In the genomic region with DNA sequence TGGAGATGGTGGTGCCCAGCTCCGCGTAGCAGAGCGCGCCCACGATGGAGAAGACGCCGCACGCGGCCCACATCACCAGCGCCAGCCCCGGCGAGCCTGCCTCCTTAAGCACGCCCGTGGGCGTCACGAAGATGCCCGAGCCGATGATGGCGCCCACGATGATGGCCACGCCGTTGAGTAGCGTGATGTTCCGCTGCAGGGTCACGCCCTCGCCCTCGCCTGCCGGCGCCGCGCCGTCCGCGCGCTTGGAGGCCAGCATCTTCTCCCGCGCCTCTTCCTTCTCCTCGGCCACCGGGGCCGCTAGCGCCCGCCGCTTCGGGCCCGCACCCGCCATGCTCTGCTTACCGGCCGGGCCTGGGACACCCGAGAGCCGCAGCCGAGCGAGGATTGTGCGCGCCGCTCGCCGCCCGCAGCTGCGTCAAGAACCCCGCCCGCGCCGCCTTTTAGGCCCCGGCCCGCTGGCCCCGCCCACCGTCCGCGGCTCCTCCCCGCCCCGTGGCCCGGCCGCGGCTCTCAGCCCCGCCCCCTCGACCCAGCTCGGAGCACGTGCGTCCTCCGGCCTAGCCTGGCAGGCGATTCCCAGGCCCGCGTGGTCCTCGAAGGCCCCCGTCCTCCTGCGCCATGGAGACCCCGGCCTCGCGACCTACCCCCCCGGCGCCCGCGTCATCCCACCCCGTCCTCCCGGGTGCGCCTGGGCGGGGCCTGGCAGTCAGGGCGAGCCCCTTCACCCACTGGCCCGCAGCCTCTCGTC, we compare ENCODE assay signal across 1 cellular context.
A peak's percentile ranks its signal among the peaks of the same experiment; 100 is the strongest.
TF ChIP-seq lines count a peak whose summit lies in the region.
"Not testable (repeated sequence)": the region's sequence is repeated elsewhere in the genome, so short reads cannot be mapped to it uniquely, and the experiment has no call there.

No MANE protein-coding gene starts in this region.

TF ChIP-seq in K562, 482 proteins besides CTCF, POLR2A, EP300 and RAD21 (continued from another document):
- TF ChIP-seq, protein P1, sequence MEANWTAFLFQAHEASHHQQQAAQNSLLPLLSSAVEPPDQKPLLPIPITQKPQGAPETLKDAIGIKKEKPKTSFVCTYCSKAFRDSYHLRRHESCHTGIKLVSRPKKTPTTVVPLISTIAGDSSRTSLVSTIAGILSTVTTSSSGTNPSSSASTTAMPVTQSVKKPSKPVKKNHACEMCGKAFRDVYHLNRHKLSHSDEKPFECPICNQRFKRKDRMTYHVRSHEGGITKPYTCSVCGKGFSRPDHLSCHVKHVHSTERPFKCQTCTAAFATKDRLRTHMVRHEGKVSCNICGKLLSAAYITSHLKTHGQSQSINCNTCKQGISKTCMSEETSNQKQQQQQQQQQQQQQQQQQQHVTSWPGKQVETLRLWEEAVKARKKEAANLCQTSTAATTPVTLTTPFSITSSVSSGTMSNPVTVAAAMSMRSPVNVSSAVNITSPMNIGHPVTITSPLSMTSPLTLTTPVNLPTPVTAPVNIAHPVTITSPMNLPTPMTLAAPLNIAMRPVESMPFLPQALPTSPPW (CRISPR knock-in tag; IDR thresholded peaks at IDR 0.05): peak; percentile 79
- TF ChIP-seq ZFX (CRISPR knock-in tag; IDR thresholded peaks at IDR 0.05): peak; percentile 90
- TF ChIP-seq ZNF263 (CRISPR knock-in tag; IDR thresholded peaks at IDR 0.05; ENCODE audit: borderline replicate concordance): peak; percentile 40; the same call in 1 of the 2 replicates
- peak; percentile 79 for TF ChIP-seq RBBP5 (IDR thresholded peaks at IDR 0.05; ENCODE audit: borderline replicate concordance, insufficient read depth, low read length, poor library complexity, severe bottlenecking)
- TF ChIP-seq ATF1 (CRISPR knock-in tag; IDR thresholded peaks at IDR 0.05): 0 out of 2 replicates have a peak, but pooled peaks have one; percentile 17
- TF ChIP-seq ATF1 (tag; IDR thresholded peaks at IDR 0.05): peak; percentile 48
- TF ChIP-seq RBM14 (IDR thresholded peaks at IDR 0.05; ENCODE audit: borderline replicate concordance, insufficient read depth, low read depth, low read length): 0 out of 2 replicates have a peak, but pooled peaks have one; percentile 58
- TF ChIP-seq, protein P2, sequence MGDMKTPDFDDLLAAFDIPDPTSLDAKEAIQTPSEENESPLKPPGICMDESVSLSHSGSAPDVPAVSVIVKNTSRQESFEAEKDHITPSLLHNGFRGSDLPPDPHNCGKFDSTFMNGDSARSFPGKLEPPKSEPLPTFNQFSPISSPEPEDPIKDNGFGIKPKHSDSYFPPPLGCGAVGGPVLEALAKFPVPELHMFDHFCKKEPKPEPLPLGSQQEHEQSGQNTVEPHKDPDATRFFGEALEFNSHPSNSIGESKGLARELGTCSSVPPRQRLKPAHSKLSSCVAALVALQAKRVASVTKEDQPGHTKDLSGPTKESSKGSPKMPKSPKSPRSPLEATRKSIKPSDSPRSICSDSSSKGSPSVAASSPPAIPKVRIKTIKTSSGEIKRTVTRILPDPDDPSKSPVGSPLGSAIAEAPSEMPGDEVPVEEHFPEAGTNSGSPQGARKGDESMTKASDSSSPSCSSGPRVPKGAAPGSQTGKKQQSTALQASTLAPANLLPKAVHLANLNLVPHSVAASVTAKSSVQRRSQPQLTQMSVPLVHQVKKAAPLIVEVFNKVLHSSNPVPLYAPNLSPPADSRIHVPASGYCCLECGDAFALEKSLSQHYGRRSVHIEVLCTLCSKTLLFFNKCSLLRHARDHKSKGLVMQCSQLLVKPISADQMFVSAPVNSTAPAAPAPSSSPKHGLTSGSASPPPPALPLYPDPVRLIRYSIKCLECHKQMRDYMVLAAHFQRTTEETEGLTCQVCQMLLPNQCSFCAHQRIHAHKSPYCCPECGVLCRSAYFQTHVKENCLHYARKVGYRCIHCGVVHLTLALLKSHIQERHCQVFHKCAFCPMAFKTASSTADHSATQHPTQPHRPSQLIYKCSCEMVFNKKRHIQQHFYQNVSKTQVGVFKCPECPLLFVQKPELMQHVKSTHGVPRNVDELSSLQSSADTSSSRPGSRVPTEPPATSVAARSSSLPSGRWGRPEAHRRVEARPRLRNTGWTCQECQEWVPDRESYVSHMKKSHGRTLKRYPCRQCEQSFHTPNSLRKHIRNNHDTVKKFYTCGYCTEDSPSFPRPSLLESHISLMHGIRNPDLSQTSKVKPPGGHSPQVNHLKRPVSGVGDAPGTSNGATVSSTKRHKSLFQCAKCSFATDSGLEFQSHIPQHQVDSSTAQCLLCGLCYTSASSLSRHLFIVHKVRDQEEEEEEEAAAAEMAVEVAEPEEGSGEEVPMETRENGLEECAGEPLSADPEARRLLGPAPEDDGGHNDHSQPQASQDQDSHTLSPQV (IDR thresholded peaks at IDR 0.05): peak; percentile 96
- TF ChIP-seq CREM (IDR thresholded peaks at IDR 0.05; ENCODE audit: low read depth): peak; percentile 73; the same call in 1 of the 2 replicates
- peak; percentile 79 for TF ChIP-seq MYC (IDR thresholded peaks at IDR 0.05; ENCODE audit: low read depth, low read length)
- TF ChIP-seq MYC (CRISPR knock-in tag; IDR thresholded peaks at IDR 0.05; ENCODE audit: borderline replicate concordance, low read depth): peak; percentile 45; the same call in 1 of the 2 replicates
- peak; percentile 27 for TF ChIP-seq CCNT2 (IDR thresholded peaks at IDR 0.05; ENCODE audit: borderline replicate concordance, extremely low read depth, insufficient read length, low read depth, low read length)
- peak; percentile 78; the same call in 1 of the 2 replicates for TF ChIP-seq CREB1 (IDR thresholded peaks at IDR 0.05)
- not testable (repeated sequence) for TF ChIP-seq CREB1 (CRISPR knock-in tag; IDR thresholded peaks at IDR 0.05)
- peak; percentile 58; the same call in 1 of the 2 replicates for TF ChIP-seq ZBTB17 (CRISPR knock-in tag; IDR thresholded peaks at IDR 0.05)
- peak; percentile 12 to 99; a peak in 2 of 4 replicates for TF ChIP-seq NONO (IDR thresholded peaks at IDR 0.05; ENCODE audit: low read depth in 2 of 2, low read length in 1 of 2)
- TF ChIP-seq, protein P3, sequence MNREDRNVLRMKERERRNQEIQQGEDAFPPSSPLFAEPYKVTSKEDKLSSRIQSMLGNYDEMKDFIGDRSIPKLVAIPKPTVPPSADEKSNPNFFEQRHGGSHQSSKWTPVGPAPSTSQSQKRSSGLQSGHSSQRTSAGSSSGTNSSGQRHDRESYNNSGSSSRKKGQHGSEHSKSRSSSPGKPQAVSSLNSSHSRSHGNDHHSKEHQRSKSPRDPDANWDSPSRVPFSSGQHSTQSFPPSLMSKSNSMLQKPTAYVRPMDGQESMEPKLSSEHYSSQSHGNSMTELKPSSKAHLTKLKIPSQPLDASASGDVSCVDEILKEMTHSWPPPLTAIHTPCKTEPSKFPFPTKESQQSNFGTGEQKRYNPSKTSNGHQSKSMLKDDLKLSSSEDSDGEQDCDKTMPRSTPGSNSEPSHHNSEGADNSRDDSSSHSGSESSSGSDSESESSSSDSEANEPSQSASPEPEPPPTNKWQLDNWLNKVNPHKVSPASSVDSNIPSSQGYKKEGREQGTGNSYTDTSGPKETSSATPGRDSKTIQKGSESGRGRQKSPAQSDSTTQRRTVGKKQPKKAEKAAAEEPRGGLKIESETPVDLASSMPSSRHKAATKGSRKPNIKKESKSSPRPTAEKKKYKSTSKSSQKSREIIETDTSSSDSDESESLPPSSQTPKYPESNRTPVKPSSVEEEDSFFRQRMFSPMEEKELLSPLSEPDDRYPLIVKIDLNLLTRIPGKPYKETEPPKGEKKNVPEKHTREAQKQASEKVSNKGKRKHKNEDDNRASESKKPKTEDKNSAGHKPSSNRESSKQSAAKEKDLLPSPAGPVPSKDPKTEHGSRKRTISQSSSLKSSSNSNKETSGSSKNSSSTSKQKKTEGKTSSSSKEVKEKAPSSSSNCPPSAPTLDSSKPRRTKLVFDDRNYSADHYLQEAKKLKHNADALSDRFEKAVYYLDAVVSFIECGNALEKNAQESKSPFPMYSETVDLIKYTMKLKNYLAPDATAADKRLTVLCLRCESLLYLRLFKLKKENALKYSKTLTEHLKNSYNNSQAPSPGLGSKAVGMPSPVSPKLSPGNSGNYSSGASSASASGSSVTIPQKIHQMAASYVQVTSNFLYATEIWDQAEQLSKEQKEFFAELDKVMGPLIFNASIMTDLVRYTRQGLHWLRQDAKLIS (CRISPR knock-in tag; IDR thresholded peaks at IDR 0.05): peak; percentile 42; the same call in 1 of the 2 replicates
- peak; percentile 58 for TF ChIP-seq ZBTB9 (CRISPR knock-in tag; IDR thresholded peaks at IDR 0.05)
- TF ChIP-seq MAX (CRISPR knock-in tag; IDR thresholded peaks at IDR 0.05): peak; percentile 90
- TF ChIP-seq TBL1XR1 (IDR thresholded peaks at IDR 0.05; ENCODE audit: low read length in 2 of 2): peak in 1 of 2 experiments; percentile 30; a peak in 1 of 4 replicates
- TF ChIP-seq FIP1L1 (IDR thresholded peaks at IDR 0.05; ENCODE audit: low read depth, low read length, poor library complexity, severe bottlenecking): peak; percentile 86
- 0 out of 2 replicates have a peak, but pooled peaks have one; percentile 47 for TF ChIP-seq ZNF766 (CRISPR knock-in tag; conservative IDR thresholded peaks at IDR 0.05)
- peak; percentile 42; the same call in 1 of the 2 replicates for TF ChIP-seq PML (IDR thresholded peaks at IDR 0.05; ENCODE audit: low read length)
- TF ChIP-seq ZNF12 (CRISPR knock-in tag; IDR thresholded peaks at IDR 0.05): peak; percentile 74; the same call in 1 of the 2 replicates
- 0 out of 2 replicates have a peak, but pooled peaks have one; percentile 17 for TF ChIP-seq NCOR1 (IDR thresholded peaks at IDR 0.05)
- peak; percentile 89 for TF ChIP-seq KDM5B (IDR thresholded peaks at IDR 0.05; ENCODE audit: insufficient replicate concordance, low read depth, low read length)
- peak; percentile 63 for TF ChIP-seq USF2 (CRISPR knock-in tag; IDR thresholded peaks at IDR 0.05)
- TF ChIP-seq NR3C1 (CRISPR knock-in tag; IDR thresholded peaks at IDR 0.05): peak; percentile 87; the same call in 1 of the 2 replicates
- TF ChIP-seq NFIC (IDR thresholded peaks at IDR 0.05): 0 out of 2 replicates have a peak, but pooled peaks have one; percentile 28
